ENCODE assay signal across 9 cellular contexts in genomic region chr16:89363621-89364393, GRCh38.
DNase-seq lines count a peak whose midpoint lies in the region; ATAC-seq, FAIRE-seq and TF ChIP-seq lines count a peak whose summit lies in the region.
"Had no signal": no experiment of that assay in that cellular context is flagged by ENCODE, and none has a peak within 500 bp of the region (broad histone marks: within the 10 kb centered on the region; RNA-seq: fewer than 3 reads in every experiment).

No MANE protein-coding gene starts in this region.

- POLR2A ChIA-PET in Caco-2 (lab: Charles Lee): no interaction called here

- TF ChIP-seq CTCF in fibroblast of lung (conservative IDR thresholded peaks at IDR 0.05 in 1 of 2, IDR thresholded peaks at IDR 0.05 in 1 of 2; ENCODE audit: low read depth in 1 of 2, low read length in 2 of 2) (no peak), Caco-2 (IDR thresholded peaks at IDR 0.05; ENCODE audit: insufficient read depth in 1 of 2, low read depth in 1 of 2, low read length in 1 of 2, severe bottlenecking in 1 of 2, unreplicated experiment in 1 of 2) (no peak)

- H3K4me2 ChIP-seq in fibroblast of lung (ENCODE audit: extremely low read depth, insufficient read depth, low read length): no peak overlapping the region

- FAIRE-seq in HTR-8/SVneo (lab: Jason Lieb, UNC): no peak
- FAIRE-seq: colon had no signal

- H3K27ac Mint-ChIP-seq in activated CD4-positive, alpha-beta T cell treated with anti-CD3 and anti-CD28 coated beads, Interleukin-2, amount 10 ng/mL, durations not matched to agents 24 days and 14 days: peak overlapping the region; percentile 86
- no peak overlapping the region for H3K27ac Mint-ChIP-seq in Caco-2 (ENCODE audit: unreplicated experiment)

- H3K27me3 ChIP-seq in fibroblast of lung (ENCODE audit: control insufficient read depth, insufficient read depth, low read length): no peaks in the 10 kb centered on the region
- H3K27me3 ChIP-seq in Caco-2 (replicated peaks; ENCODE audit: control insufficient read depth, insufficient read depth, low read length): no peaks in the 10 kb centered on the region

- peak overlapping the region; percentile 63 for H3K4me3 Mint-ChIP-seq in activated CD4-positive, alpha-beta T cell treated with anti-CD3 and anti-CD28 coated beads, Interleukin-2, amount 10 ng/mL, durations not matched to agents 24 days and 14 days
- H3K4me3 Mint-ChIP-seq in Caco-2 (ENCODE audit: unreplicated experiment): no peak overlapping the region

- H3K4me1 Mint-ChIP-seq in activated CD4-positive, alpha-beta T cell treated with anti-CD3 and anti-CD28 coated beads, Interleukin-2, amount 10 ng/mL, durations not matched to agents 24 days and 14 days: peaks cover 70% of the 10 kb centered on the region
- H3K4me1 Mint-ChIP-seq in Caco-2 (ENCODE audit: low read depth, unreplicated experiment): peaks cover 67% of the 10 kb centered on the region

- peaks cover 20% of the 10 kb centered on the region for H3K36me3 Mint-ChIP-seq in activated CD4-positive, alpha-beta T cell treated with anti-CD3 and anti-CD28 coated beads, Interleukin-2, amount 10 ng/mL, durations not matched to agents 24 days and 14 days (ENCODE audit: low read depth)
- H3K36me3 Mint-ChIP-seq in Caco-2 (ENCODE audit: insufficient read depth, unreplicated experiment): peaks cover 98% of the 10 kb centered on the region

- DNase-seq in ACHN: peak; percentile 77
- DNase-seq in HTR-8/SVneo (ENCODE audit: insufficient read length, low spot score): peak; percentile 58
- peak; percentile 82 for DNase-seq in activated CD4-positive, alpha-beta T cell treated with anti-CD3 and anti-CD28 coated beads, Interleukin-2, amount 10 ng/mL, durations not matched to agents 24 days and 14 days
- peak; percentile 79 to 88 for DNase-seq in fibroblast of lung (ENCODE audit: low read depth in 2 of 2)
- DNase-seq in pulmonary artery endothelial cell (ENCODE audit: low read depth, low spot score): peak; percentile 67
- DNase-seq in Caco-2: no peak

- H3K4me1 ChIP-seq in fibroblast of lung (ENCODE audit: control insufficient read depth, extremely low read depth, insufficient read depth, low read length): peaks cover 21% of the 10 kb centered on the region
- H3K4me1 ChIP-seq in Caco-2: peaks cover 55% of the 10 kb centered on the region

- no peak for TF ChIP-seq POLR2A in GM18505 (IDR thresholded peaks at IDR 0.05; ENCODE audit: borderline replicate concordance, extremely low read depth, insufficient read depth, insufficient read length)

- peaks cover 4% of the 10 kb centered on the region for H4K20me1 ChIP-seq in fibroblast of lung (ENCODE audit: control insufficient read depth, extremely low read depth, insufficient read depth, low read length)

- H3K9me3 ChIP-seq in fibroblast of lung (ENCODE audit: control insufficient read depth, insufficient read depth, low read depth, low read length) (no peaks in the 10 kb centered on the region), Caco-2 (no peaks in the 10 kb centered on the region)

- no peaks in the 10 kb centered on the region for H3K9me3 Mint-ChIP-seq in activated CD4-positive, alpha-beta T cell treated with anti-CD3 and anti-CD28 coated beads, Interleukin-2, amount 10 ng/mL, durations not matched to agents 24 days and 14 days
- H3K9me3 Mint-ChIP-seq in Caco-2 (ENCODE audit: unreplicated experiment): no peaks in the 10 kb centered on the region

- no peak overlapping the region for H2AFZ ChIP-seq in fibroblast of lung (ENCODE audit: low read length)

- CTCF ChIA-PET in Caco-2 (lab: Charles Lee): interaction anchor here (1.7 kb wide), 1 partner anchor 18 kb away, joined by 3 read pairs; no protein-coding TSS in a partner anchor

- peaks cover 5% of the 10 kb centered on the region for H3K36me3 ChIP-seq in fibroblast of lung (ENCODE audit: control insufficient read depth, insufficient read depth, low read length)
- H3K36me3 ChIP-seq in Caco-2 (ENCODE audit: control insufficient read depth, insufficient read depth, low read length): no peaks in the 10 kb centered on the region

- no peak overlapping the region for H3K9ac ChIP-seq in fibroblast of lung (ENCODE audit: insufficient read depth, low read length)

- no peaks in the 10 kb centered on the region for H3K27me3 Mint-ChIP-seq in activated CD4-positive, alpha-beta T cell treated with anti-CD3 and anti-CD28 coated beads, Interleukin-2, amount 10 ng/mL, durations not matched to agents 24 days and 14 days
- H3K27me3 Mint-ChIP-seq in Caco-2 (ENCODE audit: insufficient read depth, unreplicated experiment): no peaks in the 10 kb centered on the region

- no peak overlapping the region for H3K4me3 ChIP-seq in fibroblast of lung (replicated peaks in 1 of 4; ENCODE audit: control extremely low read depth in 1 of 4, insufficient read depth in 1 of 4, low read depth in 3 of 4, low read length in 4 of 4)
- no peak overlapping the region for H3K4me3 ChIP-seq in Caco-2 (ENCODE audit: low read depth, low read length)

- intact Hi-C loops in activated CD4-positive, alpha-beta T cell treated with anti-CD3 and anti-CD28 coated beads, Interleukin-2, amount 10 ng/mL, durations not matched to agents 24 days and 14 days (cut with micrococcal nuclease): loop anchor here (5.0 kb wide), 2 partner anchors 43 to 58 kb away; no protein-coding TSS in a partner anchor
- intact Hi-C loops in Caco-2 (cut with micrococcal nuclease; ENCODE audit: unreplicated experiment): no loop called here

- no TSS peak for BruUV-seq in Caco-2 (replicated peaks; lab: Mats Ljungman, UMichigan)

- in situ Hi-C loops in ACHN (cut with HindIII; ENCODE audit: low pct_ligation_motif_present, low pct_unique_long_range_greater_than_20kb, low sequenced_read_pairs): no loop called here

- peak overlapping the region; percentile 64 for H3K27ac ChIP-seq in fibroblast of lung (ENCODE audit: insufficient read depth, low read length)

- ATAC-seq in HG03432 (IDR thresholded peaks at IDR 0.05; ENCODE audit: unreplicated experiment): no peak
- no peak for ATAC-seq in GM18505 (IDR thresholded peaks at IDR 0.05; ENCODE audit: unreplicated experiment)

- peaks cover 91% of the 10 kb centered on the region for H3K79me2 ChIP-seq in fibroblast of lung (ENCODE audit: control insufficient read depth, insufficient read depth, low read length)

Comparison
In these comparisons a context has a peak if more than half of its experiments do, and no peak if none do; other contexts are left out.
1. DNase-seq: peak in ACHN (single experiment), HTR-8/SVneo (single experiment), activated CD4-positive, alpha-beta T cell treated with anti-CD3 and anti-CD28 coated beads, Interleukin-2, amount 10 ng/mL, durations not matched to agents 24 days and 14 days (single experiment), fibroblast of lung (2 of 2) and pulmonary artery endothelial cell (single experiment); none in Caco-2 (0 of 2).